In the genomic region with DNA sequence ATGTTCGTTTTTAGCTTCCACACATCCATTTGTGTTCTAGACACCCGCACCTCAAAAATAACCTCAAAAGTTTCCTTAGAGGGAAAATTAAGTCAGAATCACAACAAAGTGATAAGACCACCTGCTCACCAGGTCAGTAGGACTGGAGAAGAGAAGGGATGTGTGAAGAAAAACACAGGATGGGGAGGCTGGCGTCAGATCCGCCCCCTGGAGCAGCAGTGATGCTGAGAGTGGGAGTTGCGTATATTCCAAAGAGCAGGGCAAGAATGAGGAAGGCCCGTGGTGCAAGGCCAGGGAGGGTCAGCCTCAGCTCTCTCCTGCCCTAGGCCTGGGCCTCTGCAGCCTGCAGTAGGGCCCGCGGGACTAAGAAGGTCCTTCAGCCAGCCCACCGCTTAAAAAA, we compare ENCODE assay signal across 40 cellular contexts. TPM values are rescaled to one million over a fixed set of nuclear protein-coding genes. Genes with fewer than 3 reads are reported as not detected.
"Had no signal": no experiment of that assay in that cellular context is flagged by ENCODE, and none has a peak within 500 bp of the region (broad histone marks: within the 10 kb centered on the region; RNA-seq: fewer than 3 reads in every experiment).

No MANE protein-coding gene starts in this region.

- H3K27ac Mint-ChIP-seq: activated naive CD4-positive, alpha-beta T cell treated with anti-CD3 and anti-CD28 coated beads for 36 hours; activated naive CD4-positive, alpha-beta T cell treated with anti-CD3 and anti-CD28 coated beads, Interleukin-2, amount 10 ng/mL, durations not matched to agents 7 days and 5 days; activated naive CD4-positive, alpha-beta T cell treated with anti-CD3 and anti-CD28 coated beads, Interleukin-2, amount 50 U/mL, for 24 hours; activated naive CD4-positive, alpha-beta T cell treated with anti-CD3 and anti-CD28 coated beads, Interleukin-2, amount 50 U/mL, for 72 hours; activated naive CD8-positive, alpha-beta T cell; activated naive CD8-positive, alpha-beta T cell treated with anti-CD3 and anti-CD28 coated beads for 36 hours; activated naive CD8-positive, alpha-beta T cell treated with anti-CD3 and anti-CD28 coated beads, Interleukin-2, amount 10 ng/mL, durations not matched to agents 7 days and 5 days; activated naive CD8-positive, alpha-beta T cell treated with anti-CD3 and anti-CD28 coated beads, Interleukin-2, amount 50 U/mL, for 24 hours; activated T-cell treated with anti-CD3 and anti-CD28 coated beads, Interleukin-2, amount 50 U/mL, for 24 hours; activated T-cell treated with anti-CD3 and anti-CD28 coated beads, Interleukin-2, amount 50 U/mL, for 72 hours; activated T-helper 1 cell treated with anti-CD3 and anti-CD28 coated beads, Interleukin-12 subunit alpha, Interleukin-12 subunit beta, Interleukin-2, Interleukin-4 antibody, amounts not matched to agents 30 ng/mL and 10 ng/mL and 1 ng/mL, durations not matched to agents 14 hours and 24 hours and 36 hours; activated T-helper 17 cell treated with anti-CD3 and anti-CD28 coated beads, Interleukin-2, amount 50 U/mL, for 72 hours; activated T-helper 2 cell treated with anti-CD3 and anti-CD28 coated beads, Interferon-gamma antibody, Interleukin-2, Interleukin-4, amounts not matched to agents 10 μg/mL and 5 μg/mL and 100 μg/mL, durations not matched to agents 14 hours and 24 hours and 36 hours; brain had no signal

- H3K4me1 Mint-ChIP-seq: activated naive CD8-positive, alpha-beta T cell treated with anti-CD3 and anti-CD28 coated beads for 36 hours; activated T-helper 17 cell treated with anti-CD3 and anti-CD28 coated beads, Interleukin-2, amount 50 U/mL, for 72 hours had no signal

- ATAC-seq: activated naive CD4-positive, alpha-beta T cell treated with anti-CD3 and anti-CD28 coated beads, Interleukin-2, amount 50 U/mL, for 72 hours; activated naive CD8-positive, alpha-beta T cell treated with anti-CD3 and anti-CD28 coated beads, Interleukin-2, amount 50 U/mL, for 24 hours; activated T-cell treated with anti-CD3 and anti-CD28 coated beads, Interleukin-2, amount 50 U/mL, for 4 hours; activated T-cell treated with anti-CD3 and anti-CD28 coated beads, Interleukin-2, amount 50 U/mL, for 72 hours; activated T-helper 17 cell treated with anti-CD3 and anti-CD28 coated beads, Interleukin-2, amount 50 U/mL, for 72 hours; body of pancreas had no signal

- H3K27ac ChIP-seq: adrenal gland, ascending aorta, body of pancreas, brain microvascular endothelial cell, breast epithelium, cardiac muscle cell had no signal

- H3K36me3 ChIP-seq: adrenal gland, ascending aorta, brain microvascular endothelial cell, breast epithelium, cardiac muscle cell had no signal

- H3K4me3 Mint-ChIP-seq: activated naive CD4-positive, alpha-beta T cell treated with anti-CD3 and anti-CD28 coated beads for 36 hours; activated naive CD4-positive, alpha-beta T cell treated with anti-CD3 and anti-CD28 coated beads, Interleukin-2, amount 10 ng/mL, durations not matched to agents 7 days and 5 days; activated naive CD4-positive, alpha-beta T cell treated with anti-CD3 and anti-CD28 coated beads, Interleukin-2, amount 50 U/mL, for 24 hours; activated naive CD8-positive, alpha-beta T cell; activated naive CD8-positive, alpha-beta T cell treated with anti-CD3 and anti-CD28 coated beads for 36 hours; activated naive CD8-positive, alpha-beta T cell treated with anti-CD3 and anti-CD28 coated beads, Interleukin-2, amount 10 ng/mL, durations not matched to agents 7 days and 5 days; activated naive CD8-positive, alpha-beta T cell treated with anti-CD3 and anti-CD28 coated beads, Interleukin-2, amount 50 U/mL, for 24 hours; activated T-cell treated with anti-CD3 and anti-CD28 coated beads, Interleukin-2, amount 50 U/mL, for 24 hours; activated T-cell treated with anti-CD3 and anti-CD28 coated beads, Interleukin-2, amount 50 U/mL, for 4 hours; activated T-cell treated with anti-CD3 and anti-CD28 coated beads, Interleukin-2, amount 50 U/mL, for 72 hours; activated T-helper 1 cell treated with anti-CD3 and anti-CD28 coated beads, Interleukin-12 subunit alpha, Interleukin-12 subunit beta, Interleukin-2, Interleukin-4 antibody, amounts not matched to agents 30 ng/mL and 10 ng/mL and 1 ng/mL, durations not matched to agents 14 hours and 24 hours and 36 hours; activated T-helper 17 cell treated with anti-CD3 and anti-CD28 coated beads, Interleukin-2, amount 50 U/mL, for 72 hours; brain; central memory CD8-positive, alpha-beta T cell had no signal

- H3K4me3 ChIP-seq: adrenal gland, ascending aorta, body of pancreas, breast epithelium, cardiac muscle cell had no signal

- H3K9me3 Mint-ChIP-seq: activated T-helper 17 cell treated with anti-CD3 and anti-CD28 coated beads, Interleukin-2, amount 50 U/mL, for 72 hours; central memory CD8-positive, alpha-beta T cell had no signal

- H3K9me3 ChIP-seq: adrenal gland, body of pancreas had no signal

- H3K4me1 ChIP-seq: adrenal gland, ascending aorta, breast epithelium had no signal

- H3K27me3 ChIP-seq: adrenal gland, ascending aorta, body of pancreas, brain microvascular endothelial cell, breast epithelium had no signal

- DNase-seq: activated effector memory CD4-positive, alpha-beta T cell treated with anti-CD3 and anti-CD28 coated beads, Interleukin-2, amount 50 U/mL, for 16 hours; activated effector memory CD4-positive, alpha-beta T cell treated with Interleukin-2 at 50 U/mL for 16 hours; activated gamma-delta T cell; activated gamma-delta T cell treated with Interleukin-2 at 50 U/mL for 16 hours; activated naive CD4-positive, alpha-beta T cell; activated naive CD4-positive, alpha-beta T cell treated with anti-CD3 and anti-CD28 coated beads for 36 hours; activated naive CD4-positive, alpha-beta T cell treated with anti-CD3 and anti-CD28 coated beads, Interleukin-2, amount 10 ng/mL, durations not matched to agents 7 days and 5 days; activated naive CD4-positive, alpha-beta T cell treated with anti-CD3 and anti-CD28 coated beads, Interleukin-2, amount 50 U/mL, for 16 hours; activated naive CD4-positive, alpha-beta T cell treated with Interleukin-2 at 50 U/mL for 16 hours; activated naive CD8-positive, alpha-beta T cell treated with anti-CD3 and anti-CD28 coated beads for 36 hours; activated naive CD8-positive, alpha-beta T cell treated with anti-CD3 and anti-CD28 coated beads, Interleukin-2, amount 10 ng/mL, durations not matched to agents 7 days and 5 days; activated naive CD8-positive, alpha-beta T cell treated with anti-CD3 and anti-CD28 coated beads, Interleukin-2, amount 50 U/mL, for 24 hours; activated T-cell treated with anti-CD3 and anti-CD28 coated beads, Interleukin-2, amount 50 U/mL, for 1 hour; activated T-cell treated with anti-CD3 and anti-CD28 coated beads, Interleukin-2, amount 50 U/mL, for 24 hours; activated T-cell treated with anti-CD3 and anti-CD28 coated beads, Interleukin-2, amount 50 U/mL, for 4 hours; activated T-cell treated with anti-CD3 and anti-CD28 coated beads, Interleukin-2, amount 50 U/mL, for 48 hours; activated T-cell treated with anti-CD3 and anti-CD28 coated beads, Interleukin-2, amount 50 U/mL, for 72 hours; adrenal gland; amniotic stem cell; amygdala; anterior cingulate cortex; aorta; body of pancreas; brain microvascular endothelial cell; caudate nucleus; central memory CD4-positive, alpha-beta T cell; cerebellar nuclear complex had no signal

- FAIRE-seq: astrocyte, bronchial epithelial cell had no signal

- H3K36me3 Mint-ChIP-seq: activated naive CD4-positive, alpha-beta T cell treated with anti-CD3 and anti-CD28 coated beads, Interleukin-2, amount 10 ng/mL, durations not matched to agents 7 days and 5 days; activated naive CD4-positive, alpha-beta T cell treated with anti-CD3 and anti-CD28 coated beads, Interleukin-2, amount 50 U/mL, for 72 hours; activated naive CD8-positive, alpha-beta T cell treated with anti-CD3 and anti-CD28 coated beads for 36 hours; activated naive CD8-positive, alpha-beta T cell treated with anti-CD3 and anti-CD28 coated beads, Interleukin-2, amount 10 ng/mL, durations not matched to agents 7 days and 5 days; brain had no signal

RNA-seq across cellular contexts. Expression of a gene that starts 28.7 kb away (rescaled TPM):
- total RNA-seq: activated naive CD4-positive, alpha-beta T cell treated with anti-CD3 and anti-CD28 coated beads for 36 hours; activated naive CD4-positive, alpha-beta T cell treated with anti-CD3 and anti-CD28 coated beads, Interleukin-2, amount 50 U/mL, for 72 hours; activated naive CD8-positive, alpha-beta T cell treated with anti-CD3 and anti-CD28 coated beads for 36 hours; activated naive CD8-positive, alpha-beta T cell treated with anti-CD3 and anti-CD28 coated beads, Interleukin-2, amount 10 ng/mL, durations not matched to agents 7 days and 5 days; activated T-cell treated with anti-CD3 and anti-CD28 coated beads, Interleukin-2, amount 50 U/mL, for 4 hours; activated T-cell treated with anti-CD3 and anti-CD28 coated beads, Interleukin-2, amount 50 U/mL, for 72 hours; activated T-helper 1 cell treated with anti-CD3 and anti-CD28 coated beads, Interleukin-12 subunit alpha, Interleukin-12 subunit beta, Interleukin-2, Interleukin-4 antibody, amounts not matched to agents 30 ng/mL and 10 ng/mL and 1 ng/mL, durations not matched to agents 14 hours and 24 hours and 36 hours; activated T-helper 17 cell treated with anti-CD3 and anti-CD28 coated beads, Interleukin-2, amount 50 U/mL, for 72 hours; activated T-helper 2 cell treated with anti-CD3 and anti-CD28 coated beads, Interferon-gamma antibody, Interleukin-2, Interleukin-4, amounts not matched to agents 10 μg/mL and 5 μg/mL and 100 μg/mL, durations not matched to agents 14 hours and 24 hours and 36 hours; bronchial epithelial cell had no signal
